Comparison of ENCODE assay signal across 13 cellular contexts in genomic region chr6:69164564-69165252, GRCh38.
DNase-seq lines count a peak whose midpoint lies in the region; ATAC-seq and TF ChIP-seq lines count a peak whose summit lies in the region.
"Had no signal": no experiment of that assay in that cellular context is flagged by ENCODE, and none has a peak within 500 bp of the region (broad histone marks: within the 10 kb centered on the region; RNA-seq: fewer than 3 reads in every experiment).

No MANE protein-coding gene starts in this region.

- no peak overlapping the region for H3K27ac Mint-ChIP-seq in HFFc6
- no peak overlapping the region for H3K27ac Mint-ChIP-seq in activated CD4-positive, alpha-beta T cell treated with anti-CD3 and anti-CD28 coated beads, Interleukin-2, amount 10 ng/mL, durations not matched to agents 24 days and 14 days
- H3K27ac Mint-ChIP-seq: activated naive CD4-positive, alpha-beta T cell treated with anti-CD3 and anti-CD28 coated beads, Interleukin-2, amount 50 U/mL, for 24 hours had no signal

- 43 to 63% (median 50%) methylated on average over 4 of the region's 4 CpGs for WGBS in heart left ventricle, 4 donors

- TF ChIP-seq POLR2A in heart left ventricle (IDR thresholded peaks at IDR 0.05) = no peak

- H3K9me3 Mint-ChIP-seq in HFFc6 = peaks cover 24% of the 10 kb centered on the region
- no peaks in the 10 kb centered on the region for H3K9me3 Mint-ChIP-seq in activated CD4-positive, alpha-beta T cell treated with anti-CD3 and anti-CD28 coated beads, Interleukin-2, amount 10 ng/mL, durations not matched to agents 24 days and 14 days
- H3K9me3 Mint-ChIP-seq: activated naive CD4-positive, alpha-beta T cell treated with anti-CD3 and anti-CD28 coated beads, Interleukin-2, amount 50 U/mL, for 24 hours had no signal

- H3K4me1 ChIP-seq in PC-3 (ENCODE audit: insufficient read depth, low read length) = no peaks in the 10 kb centered on the region
- H3K4me1 ChIP-seq in heart left ventricle = peaks cover 0 to 5% (median 0%) of the 10 kb centered on the region in 12 donors
- H3K4me1 ChIP-seq: lower lobe of right lung, stomach had no signal

- H3K36me3 ChIP-seq in PC-3 (ENCODE audit: low read depth, low read length) = no peaks in the 10 kb centered on the region
- H3K36me3 ChIP-seq in heart left ventricle = no peaks in the 10 kb centered on the region
- H3K36me3 ChIP-seq: lower lobe of right lung, stomach had no signal

- no peaks in the 10 kb centered on the region for H3K79me2 ChIP-seq in PC-3 (ENCODE audit: low read length)

- no peaks in the 10 kb centered on the region for H3K36me3 Mint-ChIP-seq in HFFc6 (ENCODE audit: low read depth)
- no peaks in the 10 kb centered on the region for H3K36me3 Mint-ChIP-seq in activated CD4-positive, alpha-beta T cell treated with anti-CD3 and anti-CD28 coated beads, Interleukin-2, amount 10 ng/mL, durations not matched to agents 24 days and 14 days (ENCODE audit: low read depth)
- H3K36me3 Mint-ChIP-seq: activated naive CD4-positive, alpha-beta T cell treated with anti-CD3 and anti-CD28 coated beads, Interleukin-2, amount 50 U/mL, for 24 hours had no signal

- intact Hi-C loops in PC-3 (cut with micrococcal nuclease) (no loop called here), heart left ventricle (cut with DNase I) (no loop called here)
- intact Hi-C loops in activated CD4-positive, alpha-beta T cell treated with anti-CD3 and anti-CD28 coated beads, Interleukin-2, amount 10 ng/mL, durations not matched to agents 24 days and 14 days (cut with micrococcal nuclease) = no loop called here

- no peak overlapping the region for H3K4me3 Mint-ChIP-seq in HFFc6
- H3K4me3 Mint-ChIP-seq in activated CD4-positive, alpha-beta T cell treated with anti-CD3 and anti-CD28 coated beads, Interleukin-2, amount 10 ng/mL, durations not matched to agents 24 days and 14 days = no peak overlapping the region
- H3K4me3 Mint-ChIP-seq: activated naive CD4-positive, alpha-beta T cell treated with anti-CD3 and anti-CD28 coated beads, Interleukin-2, amount 50 U/mL, for 24 hours had no signal

- no peaks in the 10 kb centered on the region for H4K20me1 ChIP-seq in PC-3 (ENCODE audit: low read length)

- 0 out of 2 replicates have a peak, but pooled peaks have one; percentile 19 for TF ChIP-seq CTCF in HFFc6 (IDR thresholded peaks at IDR 0.05)
- TF ChIP-seq CTCF in PC-3 (conservative IDR thresholded peaks at IDR 0.05; ENCODE audit: low read depth, low read length) = peak; percentile 40; the same call in 1 of the 2 replicates
- TF ChIP-seq CTCF in heart left ventricle (IDR thresholded peaks at IDR 0.05) = peak in 7 of 12 donors; percentile 14 to 33 (median 27)

- no peaks in the 10 kb centered on the region for H3K27me3 Mint-ChIP-seq in HFFc6 (ENCODE audit: insufficient read depth)
- no peaks in the 10 kb centered on the region for H3K27me3 Mint-ChIP-seq in activated CD4-positive, alpha-beta T cell treated with anti-CD3 and anti-CD28 coated beads, Interleukin-2, amount 10 ng/mL, durations not matched to agents 24 days and 14 days
- H3K27me3 Mint-ChIP-seq: activated naive CD4-positive, alpha-beta T cell treated with anti-CD3 and anti-CD28 coated beads, Interleukin-2, amount 50 U/mL, for 24 hours had no signal

- H3K27me3 ChIP-seq in PC-3 (ENCODE audit: low read length) (no peaks in the 10 kb centered on the region), heart left ventricle (no peaks in the 10 kb centered on the region)
- H3K27me3 ChIP-seq: stomach had no signal

- H3F3A ChIP-seq in PC-3 (ENCODE audit: low read length, unreplicated experiment) = no peaks in the 10 kb centered on the region

- H3K9ac ChIP-seq in PC-3 (ENCODE audit: low read length) = no peak overlapping the region

- no peaks in the 10 kb centered on the region for H3K4me1 Mint-ChIP-seq in HFFc6 (ENCODE audit: low read depth)
- no peaks in the 10 kb centered on the region for H3K4me1 Mint-ChIP-seq in activated CD4-positive, alpha-beta T cell treated with anti-CD3 and anti-CD28 coated beads, Interleukin-2, amount 10 ng/mL, durations not matched to agents 24 days and 14 days
- H3K4me1 Mint-ChIP-seq: activated naive CD4-positive, alpha-beta T cell treated with anti-CD3 and anti-CD28 coated beads, Interleukin-2, amount 50 U/mL, for 24 hours had no signal

- no peaks in the 10 kb centered on the region for H3K9me3 ChIP-seq in PC-3 (ENCODE audit: low read length)
- H3K9me3 ChIP-seq in heart left ventricle = peaks cover 0 to 6% (median 0%) of the 10 kb centered on the region in 12 donors
- H3K9me3 ChIP-seq: lower lobe of right lung, stomach had no signal

- ATAC-seq in PC-3 = no peak
- peak in 2 of 4 donors; percentile 36 to 46 for ATAC-seq in heart left ventricle
- ATAC-seq in HG02642 (IDR thresholded peaks at IDR 0.05; ENCODE audit: poor library complexity, unreplicated experiment) = no peak
- ATAC-seq: lower lobe of right lung had no signal

- H2AFZ ChIP-seq in PC-3 (ENCODE audit: low read length) = no peak overlapping the region

- H3K4me3 ChIP-seq in PC-3 (ENCODE audit: low read length) = no peak overlapping the region
- no peak overlapping the region for H3K4me3 ChIP-seq in heart left ventricle
- H3K4me3 ChIP-seq: lower lobe of right lung, stomach had no signal

- in situ Hi-C loops in ACHN (cut with HindIII; ENCODE audit: low pct_ligation_motif_present, low pct_unique_long_range_greater_than_20kb, low sequenced_read_pairs) = no loop called here

- no peaks in the 10 kb centered on the region for H3K9me2 ChIP-seq in PC-3 (replicated peaks; ENCODE audit: low read length)

- CTCF ChIA-PET in PC-3 (lab: Charles Lee) = no interaction called here

- BruUV-seq in PC-3 (replicated peaks; lab: Mats Ljungman, UMichigan) = no TSS peak

- H3K27ac ChIP-seq in PC-3 (ENCODE audit: low read length) (no peak overlapping the region), heart left ventricle (no peak overlapping the region)
- H3K27ac ChIP-seq: epithelial cell of prostate, lower lobe of right lung, stomach had no signal

- peak; percentile 37 for DNase-seq in ACHN
- DNase-seq in HFFc6 = no peak
- DNase-seq in PC-3 = peak; percentile 2
- DNase-seq in heart left ventricle = no peak
- no peak for DNase-seq in activated CD4-positive, alpha-beta T cell treated with anti-CD3 and anti-CD28 coated beads, Interleukin-2, amount 10 ng/mL, durations not matched to agents 24 days and 14 days
- no peak for DNase-seq in NCI-H345 treated with DMSO at 0.1 percent for 48 hours (lab: John Stamatoyannopoulos, UW; ENCODE audit: unreplicated experiment)
- DNase-seq in stimulated activated naive CD4-positive, alpha-beta T cell treated with Interleukin-2 at 50 U/mL for 16 hours (lab: John Stamatoyannopoulos, UW) = no peak
- DNase-seq: activated CD4-positive, CD25-positive, alpha-beta regulatory T cell; lower lobe of right lung; stomach had no signal

- H3K4me2 ChIP-seq in PC-3 (ENCODE audit: low read length) = no peak overlapping the region

- POLR2A ChIA-PET in PC-3 (lab: Charles Lee; ENCODE audit: unreplicated experiment) = no interaction called here

Comparison
In these comparisons a context has a peak if more than half of its experiments do, and no peak if none do; other contexts are left out.
1. DNase-seq: peak in ACHN (single experiment) and PC-3 (single experiment); none in HFFc6 (single experiment), heart left ventricle (0 of 5), activated CD4-positive, alpha-beta T cell treated with anti-CD3 and anti-CD28 coated beads, Interleukin-2, amount 10 ng/mL, durations not matched to agents 24 days and 14 days (single experiment), NCI-H345 treated with DMSO at 0.1 percent for 48 hours (single experiment) and stimulated activated naive CD4-positive, alpha-beta T cell treated with Interleukin-2 at 50 U/mL for 16 hours (single experiment).
2. Peak in every context shown above with its lines, with median percentiles within 50 percentile points of each other: CTCF ChIP-seq.